ENCODE assay signal across 8 cellular contexts in the genomic region with DNA sequence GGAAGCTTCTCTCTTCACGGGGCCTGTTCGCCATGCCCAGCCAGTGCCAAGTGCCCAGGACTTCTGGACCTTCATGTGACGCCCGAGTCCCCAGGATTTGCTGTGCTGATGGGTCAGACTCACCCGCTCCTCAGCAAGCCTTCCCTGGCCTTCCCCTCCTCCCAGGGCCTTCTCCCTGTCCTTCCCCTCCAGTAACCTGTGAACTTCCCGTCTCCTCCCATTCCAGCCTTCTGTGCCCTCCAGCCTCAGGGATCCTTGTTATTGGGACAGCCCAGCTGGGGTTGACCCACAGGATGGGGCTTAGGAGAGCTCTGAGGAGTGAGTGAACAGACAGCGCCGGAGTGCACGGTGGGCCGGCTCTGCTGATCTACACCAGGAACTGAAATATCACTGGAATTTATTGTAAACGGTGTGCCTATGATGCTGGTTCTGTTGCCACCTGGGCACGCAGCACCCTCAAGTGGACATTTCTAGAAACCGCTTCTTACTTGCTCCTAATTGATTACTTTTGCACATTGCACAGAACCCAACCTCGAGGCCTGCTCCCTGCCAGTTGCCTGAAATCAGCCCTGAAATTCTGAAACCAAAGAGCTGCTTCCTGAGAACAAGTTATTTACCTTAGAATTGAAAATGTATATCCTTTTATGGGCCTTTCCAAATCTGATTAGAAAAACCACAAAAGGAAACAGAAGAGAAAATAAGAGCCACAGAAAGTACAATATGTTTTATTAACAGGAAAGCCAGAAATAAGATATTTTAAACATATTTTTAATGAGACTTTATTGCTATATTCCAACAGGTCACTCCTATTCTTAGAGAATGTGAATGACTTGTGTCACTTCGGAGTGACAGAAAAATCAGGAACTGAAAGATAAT. TPM values are rescaled to one million over a fixed set of nuclear protein-coding genes. Genes with fewer than 3 reads are reported as not detected.
DNase-seq lines count a peak whose midpoint lies in the region; ATAC-seq and TF ChIP-seq lines count a peak whose summit lies in the region.

No MANE protein-coding gene starts in this region.

- no peaks in the 10 kb centered on the region for H3K27me3 Mint-ChIP-seq in activated T-cell treated with anti-CD3 and anti-CD28 coated beads, Interleukin-2, amount 50 U/mL, for 72 hours (ENCODE audit: low read depth)

- H3K27me3 ChIP-seq in gastroesophageal sphincter, result no peaks in the 10 kb centered on the region

- TF ChIP-seq CTCF in GM12875 (IDR thresholded peaks at IDR 0.05; ENCODE audit: borderline replicate concordance, insufficient read depth, low read depth, low read length) (peak; percentile 41), gastroesophageal sphincter (IDR thresholded peaks at IDR 0.05) (peak in 3 of 4 experiments; percentile 46 to 71 (median 51))

- DNase-seq in ACHN (peak; percentile 75), NCI-H82 (lab: John Stamatoyannopoulos, UW) (peak; percentile 56), smooth muscle cell of the brain vasculature (ENCODE audit: low read depth, low spot score) (peak; percentile 37)
- DNase-seq in activated T-cell treated with anti-CD3 and anti-CD28 coated beads, Interleukin-2, amount 50 U/mL, for 72 hours, result peak; percentile 42 to 44

- H3K36me3 ChIP-seq in gastroesophageal sphincter, result no peaks in the 10 kb centered on the region

- peak overlapping the region; percentile 47 to 62 for H3K4me3 Mint-ChIP-seq in activated T-cell treated with anti-CD3 and anti-CD28 coated beads, Interleukin-2, amount 50 U/mL, for 72 hours

- H3K27ac Mint-ChIP-seq in activated T-cell treated with anti-CD3 and anti-CD28 coated beads, Interleukin-2, amount 50 U/mL, for 72 hours, result peak overlapping the region; percentile 49

- peaks cover 18 to 77% (median 52%) of the 10 kb centered on the region in 3 donors for H3K4me1 ChIP-seq in gastroesophageal sphincter

- ATAC-seq in activated T-cell treated with anti-CD3 and anti-CD28 coated beads, Interleukin-2, amount 50 U/mL, for 72 hours (replicated peaks in 1 of 2), result peak; percentile 57 to 73
- no peak for ATAC-seq in gastroesophageal sphincter
- no peak for ATAC-seq in GM21390 (IDR thresholded peaks at IDR 0.05; ENCODE audit: unreplicated experiment)
- no peak for ATAC-seq in GM21423 (IDR thresholded peaks at IDR 0.05; ENCODE audit: unreplicated experiment)

- no peak for TF ChIP-seq EP300 in gastroesophageal sphincter (IDR thresholded peaks at IDR 0.05)

- no peaks in the 10 kb centered on the region for H3K9me3 ChIP-seq in gastroesophageal sphincter

- no peak overlapping the region for H3K4me3 ChIP-seq in GM12875 (ENCODE audit: low read depth, low read length)
- H3K4me3 ChIP-seq in gastroesophageal sphincter, result peak overlapping the region in 1 of 2 donors; percentile 23

- in situ Hi-C loops in ACHN (cut with HindIII; ENCODE audit: low pct_ligation_motif_present, low pct_unique_long_range_greater_than_20kb, low sequenced_read_pairs), result no loop called here

- H3K9me3 Mint-ChIP-seq in activated T-cell treated with anti-CD3 and anti-CD28 coated beads, Interleukin-2, amount 50 U/mL, for 72 hours, result no peaks in the 10 kb centered on the region

- WGBS in gastroesophageal sphincter (ENCODE audit: low coverage in 1 of 2), 2 donors, result 54 to 71% methylated on average over 4 to 10 of the region's 15 CpGs

- H3K27ac ChIP-seq in gastroesophageal sphincter, result peak overlapping the region; percentile 82 to 96 (median 90)

- no peaks in the 10 kb centered on the region for H3K36me3 Mint-ChIP-seq in activated T-cell treated with anti-CD3 and anti-CD28 coated beads, Interleukin-2, amount 50 U/mL, for 72 hours (ENCODE audit: insufficient read depth in 2 of 2)

- no peak for TF ChIP-seq POLR2A in gastroesophageal sphincter (IDR thresholded peaks at IDR 0.05)

- peaks cover 38% of the 10 kb centered on the region for H3K4me1 Mint-ChIP-seq in activated T-cell treated with anti-CD3 and anti-CD28 coated beads, Interleukin-2, amount 50 U/mL, for 72 hours (ENCODE audit: low read depth)

RNA-seq across cellular contexts. Expression of a gene that starts 1.6 kb away (rescaled TPM):
- total RNA-seq in activated T-cell treated with anti-CD3 and anti-CD28 coated beads, Interleukin-2, amount 50 U/mL, for 72 hours, result not detected
- total RNA-seq in gastroesophageal sphincter, result 1 to 10 TPM in 3 of 4 donors, under 1 TPM in 1; 0.62 to 5.5 (median 2.6) TPM

RNA-seq across cellular contexts. Expression of a gene that starts 4.8 kb away (rescaled TPM):
- total RNA-seq in activated T-cell treated with anti-CD3 and anti-CD28 coated beads, Interleukin-2, amount 50 U/mL, for 72 hours, result not detected
- 10 to 100 TPM in 3 of 4 donors, 1 to 10 TPM in 1; 4.0 to 32.7 (median 17.0) TPM for total RNA-seq in gastroesophageal sphincter

RNA-seq across cellular contexts. Expression of a gene that starts 40.6 kb away (rescaled TPM):
- not detected for total RNA-seq in activated T-cell treated with anti-CD3 and anti-CD28 coated beads, Interleukin-2, amount 50 U/mL, for 72 hours
- total RNA-seq in gastroesophageal sphincter, result not detected

RNA-seq across cellular contexts. Expression of a gene that starts 47.1 kb away (rescaled TPM):
- total RNA-seq in activated T-cell treated with anti-CD3 and anti-CD28 coated beads, Interleukin-2, amount 50 U/mL, for 72 hours, result not detected
- not detected for total RNA-seq in gastroesophageal sphincter

Comparison
In these comparisons a context has a peak if more than half of its experiments do, and no peak if none do; other contexts are left out.
1. ATAC-seq: peak in activated T-cell treated with anti-CD3 and anti-CD28 coated beads, Interleukin-2, amount 50 U/mL, for 72 hours (2 of 2); none in gastroesophageal sphincter (single experiment), GM21390 (single experiment) and GM21423 (single experiment).
2. RNA of a gene that starts 4.8 kb away (total RNA-seq): 4.0 to 32.7 TPM in gastroesophageal sphincter; not detected in activated T-cell treated with anti-CD3 and anti-CD28 coated beads, Interleukin-2, amount 50 U/mL, for 72 hours; every median in the first group is over 4 times any median in the second.
3. Peak in every context shown above with its lines, with median percentiles within 50 percentile points of each other: DNase-seq.